In genomic region chr11:121041072-121041471, GRCh38 we compare ENCODE assay signal across 23 cellular contexts.
"Had no signal": no experiment of that assay in that cellular context is flagged by ENCODE, and none has a peak within 500 bp of the region (broad histone marks: within the 10 kb centered on the region; RNA-seq: fewer than 3 reads in every experiment).

No MANE protein-coding gene starts in this region.

- H3K27ac Mint-ChIP-seq: nephron had no signal

- H3K27me3 Mint-ChIP-seq: naive B cell had no signal

- H3K4me3 Mint-ChIP-seq: nephron had no signal

- H3K27ac ChIP-seq: dorsolateral prefrontal cortex, hepatocyte, parathyroid adenoma, psoas muscle, sigmoid colon, skin epidermis, stomach, thoracic aorta, transverse colon had no signal

- ATAC-seq: psoas muscle had no signal

- H3K4me1 ChIP-seq: psoas muscle had no signal

- H3K4me1 Mint-ChIP-seq: nephron had no signal

- H3K36me3 ChIP-seq: sigmoid colon, transverse colon had no signal

- H3K9me3 Mint-ChIP-seq: naive B cell, nephron had no signal

- H3K27me3 ChIP-seq: dorsolateral prefrontal cortex, hepatocyte, sigmoid colon, stomach, transverse colon had no signal

- H3K4me3 ChIP-seq: dorsolateral prefrontal cortex, hepatocyte, psoas muscle, sigmoid colon, skin epidermis, stomach, thoracic aorta, transverse colon had no signal

- H3K4me2 ChIP-seq: hepatocyte had no signal

- FAIRE-seq: urothelium cell line had no signal

- H3K9me3 ChIP-seq: psoas muscle, sigmoid colon, stomach, thoracic aorta, transverse colon had no signal

- DNase-seq: cortex of kidney; dorsolateral prefrontal cortex; effector CD8-positive, alpha-beta T cell; foreskin melanocyte; head of caudate nucleus; kidney glomerular epithelial cell; mesendoderm; naive B cell; occipital lobe; psoas muscle; sigmoid colon; stimulated activated CD4-positive, alpha-beta T cell treated with anti-CD3 and anti-CD28 coated beads, Interleukin-2, amount 100 ng/mL, for 24 hours; stimulated activated CD4-positive, alpha-beta T cell treated with anti-CD3 and anti-CD28 coated beads, Interleukin-4, amount 100 ng/mL, for 4 hours; stimulated activated naive CD4-positive, alpha-beta T cell; stomach; substantia nigra; transverse colon had no signal

- H3K9ac ChIP-seq: parathyroid adenoma had no signal

- H2AFZ ChIP-seq: hepatocyte, parathyroid adenoma had no signal
